In genomic region chr18:59025532-59025931, GRCh38 we compare ENCODE assay signal across 8 cellular contexts.
DNase-seq lines count a peak whose midpoint lies in the region; ATAC-seq and TF ChIP-seq lines count a peak whose summit lies in the region.
"Not testable (repeated sequence)": the region's sequence is repeated elsewhere in the genome, so short reads cannot be mapped to it uniquely, and the experiment has no call there.

No MANE protein-coding gene starts in this region.

- peak overlapping the region; percentile 41 for H3K4me2 ChIP-seq in smooth muscle cell

- H4K20me1 ChIP-seq in smooth muscle cell (ENCODE audit: low read depth), result not testable (repeated sequence)

- H3K79me2 ChIP-seq in smooth muscle cell (ENCODE audit: low read depth), result not testable (repeated sequence)

- TF ChIP-seq CTCF in VCaP (conservative IDR thresholded peaks at IDR 0.05); coronary artery (IDR thresholded peaks at IDR 0.05); left ventricle myocardium inferior (IDR thresholded peaks at IDR 0.05; ENCODE audit: borderline replicate concordance); lower lobe of right lung (IDR thresholded peaks at IDR 0.05); prostate gland (IDR thresholded peaks at IDR 0.05); smooth muscle cell (IDR thresholded peaks at IDR 0.05; ENCODE audit: borderline replicate concordance, insufficient read depth, poor library complexity, severe bottlenecking); tibial artery (IDR thresholded peaks at IDR 0.05); vagina (IDR thresholded peaks at IDR 0.05): not testable (repeated sequence)

- not testable (repeated sequence) for H3F3A ChIP-seq in smooth muscle cell (ENCODE audit: low read depth)

- DNase-seq in coronary artery (ENCODE audit: low spot score); left ventricle myocardium inferior; lower lobe of right lung; prostate gland (ENCODE audit: low spot score); smooth muscle cell (lab: John Stamatoyannopoulos, UW; ENCODE audit: unreplicated experiment); tibial artery; vagina (ENCODE audit: extremely low spot score in 2 of 2): not testable (repeated sequence)

- 95% methylated on average over 2 of the region's 2 CpGs for WGBS in prostate gland
- 96% methylated on average over 2 of the region's 2 CpGs for WGBS in smooth muscle cell (ENCODE audit: low lambda C conversion rate)

- ATAC-seq in lower lobe of right lung, result not testable (repeated sequence)

- TF ChIP-seq POLR2A in prostate gland (IDR thresholded peaks at IDR 0.05); vagina (IDR thresholded peaks at IDR 0.05): not testable (repeated sequence)

- not testable (repeated sequence) for H3K27me3 ChIP-seq in left ventricle myocardium inferior (ENCODE audit: low read depth); lower lobe of right lung (ENCODE audit: low read depth); prostate gland (replicated peaks; ENCODE audit: insufficient read depth); smooth muscle cell (ENCODE audit: low read depth); tibial artery; vagina

- H2AFZ ChIP-seq in smooth muscle cell (ENCODE audit: low read depth), result not testable (repeated sequence)

- not testable (repeated sequence) for H3K36me3 ChIP-seq in left ventricle myocardium inferior; lower lobe of right lung; prostate gland; smooth muscle cell (ENCODE audit: low read depth); tibial artery; vagina

- H3K27ac ChIP-seq in VCaP (peak overlapping the region; percentile 63), coronary artery (peak overlapping the region; percentile 88 to 92), left ventricle myocardium inferior (replicated peaks) (peak overlapping the region; percentile 70), lower lobe of right lung (peak overlapping the region; percentile 53), prostate gland (peak overlapping the region; percentile 69 to 83), tibial artery (peak overlapping the region; percentile 86 to 87), vagina (peak overlapping the region; percentile 30)
- H3K27ac ChIP-seq in smooth muscle cell (ENCODE audit: low read depth), result not testable (repeated sequence)

- H3K9ac ChIP-seq in smooth muscle cell (ENCODE audit: low read depth), result not testable (repeated sequence)

- intact Hi-C loops in left ventricle myocardium inferior (cut with micrococcal nuclease); lower lobe of right lung (cut with DNase I); prostate gland (cut with DNase I); tibial artery (cut with DNase I; ENCODE audit: low total_unique reads); vagina (cut with DNase I): not testable (repeated sequence)

- H3K4me3 ChIP-seq in coronary artery, left ventricle myocardium inferior, lower lobe of right lung, prostate gland, smooth muscle cell, tibial artery, vagina: not testable (repeated sequence)

- H3K4me1 ChIP-seq in left ventricle myocardium inferior, result peaks cover 27% of the 10 kb centered on the region
- H3K4me1 ChIP-seq in lower lobe of right lung; smooth muscle cell (ENCODE audit: low read depth): not testable (repeated sequence)
- peaks cover 13% of the 10 kb centered on the region for H3K4me1 ChIP-seq in prostate gland (replicated peaks)
- peaks cover 0 to 69% (median 53%) of the 10 kb centered on the region in 4 donors for H3K4me1 ChIP-seq in tibial artery
- H3K4me1 ChIP-seq in vagina, result peaks cover 42% of the 10 kb centered on the region

- H3K9me3 ChIP-seq in left ventricle myocardium inferior (replicated peaks); lower lobe of right lung; prostate gland; smooth muscle cell (replicated peaks; ENCODE audit: low read depth); tibial artery; vagina: not testable (repeated sequence)
